8 cellular contexts compared by ENCODE assay signal in the genomic region with DNA sequence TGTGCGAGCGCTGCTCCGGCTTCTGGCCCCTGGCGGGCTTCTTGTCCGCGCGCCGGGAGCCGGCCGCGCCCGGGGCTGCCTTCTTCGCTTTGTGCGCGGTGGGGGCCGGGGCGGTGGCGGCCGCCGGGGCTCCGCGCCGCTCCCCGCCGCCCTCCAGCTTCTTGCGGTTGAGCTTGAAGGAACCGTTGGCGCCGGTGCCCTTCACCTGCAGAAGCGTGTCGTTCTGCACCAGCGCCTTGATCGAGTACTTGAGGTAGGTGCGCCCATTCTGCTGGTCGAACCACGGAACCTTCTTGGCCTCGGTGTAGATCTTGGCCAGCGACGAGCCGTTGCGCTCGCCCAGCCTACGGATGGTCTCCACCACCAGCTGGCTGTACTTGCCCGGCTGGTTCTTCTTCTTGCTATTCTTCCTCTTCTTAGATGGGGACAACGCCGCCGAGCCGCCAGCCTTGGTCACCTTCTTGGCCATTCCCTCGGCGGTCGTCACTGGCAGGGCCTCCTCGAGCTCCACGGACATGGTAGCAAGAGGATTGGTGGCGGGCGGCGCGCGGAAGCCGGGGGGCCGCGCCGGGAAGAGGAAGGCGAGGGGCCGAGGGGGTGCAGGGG. TPM values are rescaled to one million over a fixed set of nuclear protein-coding genes. Genes with fewer than 3 reads are reported as not detected.
DNase-seq lines count a peak whose midpoint lies in the region; ATAC-seq and TF ChIP-seq lines count a peak whose summit lies in the region.

No MANE protein-coding gene starts in this region.

- TF ChIP-seq POLR2A in testis (IDR thresholded peaks at IDR 0.05), result no peak

- H3K4me1 Mint-ChIP-seq in CD8-positive, alpha-beta T cell (ENCODE audit: low read depth), result peaks cover 25% of the 10 kb centered on the region
- peaks cover 24% of the 10 kb centered on the region for H3K4me1 Mint-ChIP-seq in activated B cell treated with CpG ODN at 0.5 μM for 24 hours

- H3K27me3 Mint-ChIP-seq in CD8-positive, alpha-beta T cell (ENCODE audit: low read depth), result no peaks in the 10 kb centered on the region
- peaks cover 17% of the 10 kb centered on the region for H3K27me3 Mint-ChIP-seq in activated B cell treated with CpG ODN at 0.5 μM for 24 hours

- H3K27ac Mint-ChIP-seq in CD8-positive, alpha-beta T cell, result peak overlapping the region; percentile 91
- H3K27ac Mint-ChIP-seq in activated B cell treated with CpG ODN at 0.5 μM for 24 hours, result peak overlapping the region; percentile 71

- H3K36me3 Mint-ChIP-seq in CD8-positive, alpha-beta T cell, result peaks cover 4% of the 10 kb centered on the region
- H3K36me3 Mint-ChIP-seq in activated B cell treated with CpG ODN at 0.5 μM for 24 hours (ENCODE audit: low read depth), result no peaks in the 10 kb centered on the region

- H3K36me3 ChIP-seq in CD8-positive, alpha-beta T cell (ENCODE audit: insufficient read depth, low read length), result no peaks in the 10 kb centered on the region
- no peaks in the 10 kb centered on the region for H3K36me3 ChIP-seq in ectodermal cell (ENCODE audit: control insufficient read depth, insufficient read depth, low read length)
- H3K36me3 ChIP-seq in mesodermal cell (ENCODE audit: control insufficient read depth, insufficient read depth, low read length), result peaks cover 21% of the 10 kb centered on the region
- no peaks in the 10 kb centered on the region for H3K36me3 ChIP-seq in testis (ENCODE audit: low read depth, missing control alignments)

- peak overlapping the region; percentile 95 for H3K4me3 Mint-ChIP-seq in CD8-positive, alpha-beta T cell
- peak overlapping the region; percentile 92 for H3K4me3 Mint-ChIP-seq in activated B cell treated with CpG ODN at 0.5 μM for 24 hours

- H3K27ac ChIP-seq in CD8-positive, alpha-beta T cell (ENCODE audit: low read depth, low read length), result peak overlapping the region; percentile 74
- H3K27ac ChIP-seq in ectodermal cell (ENCODE audit: insufficient read depth, low read depth, low read length, poor library complexity, severe bottlenecking), result peak overlapping the region; percentile 68
- H3K27ac ChIP-seq in mesodermal cell (ENCODE audit: low read depth, low read length, severe bottlenecking), result peak overlapping the region; percentile 85
- H3K27ac ChIP-seq in testis, result peak overlapping the region; percentile 89 to 91

- POLR2A ChIA-PET in CD8-positive, alpha-beta T cell (lab: Charles Lee), result interaction anchor here (0.6 to 4.7 kb wide), 21 partner anchors 8 to 664 kb away, joined by 3 to 49 read pairs (median 8); partner anchors contain the start of genes COPG1, HMCES, IFT122 and ISY1
- POLR2A ChIA-PET in activated B cell treated with CpG ODN at 0.5 μM for 24 hours (lab: Charles Lee), result interaction anchor here (0.6 to 5.1 kb wide), 24 partner anchors 10 to 436 kb away, joined by 3 to 172 read pairs (median 8); partner anchors contain the start of genes ACAD9, CNBP, COPG1 and HMCES

- peaks cover 16% of the 10 kb centered on the region for H3K4me1 ChIP-seq in CD8-positive, alpha-beta T cell (ENCODE audit: insufficient read depth, low read length)
- peaks cover 13% of the 10 kb centered on the region for H3K4me1 ChIP-seq in ectodermal cell (ENCODE audit: control insufficient read depth, insufficient read depth, low read length)
- H3K4me1 ChIP-seq in mesodermal cell (ENCODE audit: control insufficient read depth, insufficient read depth, low read length, poor library complexity, severe bottlenecking), result peaks cover 5% of the 10 kb centered on the region
- peaks cover 21% of the 10 kb centered on the region for H3K4me1 ChIP-seq in testis

- H3K4me3 ChIP-seq in CD8-positive, alpha-beta T cell (ENCODE audit: low read depth, low read length), result peak overlapping the region; percentile 86
- H3K4me3 ChIP-seq in ectodermal cell (ENCODE audit: insufficient read depth, low read depth, low read length) (peak overlapping the region; percentile 77), mesodermal cell (ENCODE audit: extremely low read depth, insufficient read depth, low read length, poor library complexity, severe bottlenecking) (peak overlapping the region; percentile 79), testis (peak overlapping the region; percentile 68 to 93)

- intact Hi-C loops in CD8-positive, alpha-beta T cell (cut with DNase I, micrococcal nuclease), result loop anchor here (5.0 to 10.0 kb wide), 6 partner anchors 82 to 799 kb away; partner anchors contain the start of genes ACAD9 (in 1 of the 2), RAB43 (in 1 of the 2), RPN1 (in 1 of the 2) and TMCC1 (in 1 of the 2)
- intact Hi-C loops in activated B cell treated with CpG ODN at 0.5 μM for 24 hours (cut with micrococcal nuclease), result loop anchor here (1.0 to 5.0 kb wide), 5 partner anchors 9 to 263 kb away; partner anchors contain the start of genes CNBP and RAB43
- intact Hi-C loops in testis (cut with DNase I; ENCODE audit: low total_unique reads), result loop anchor here (5.0 kb wide), 1 partner anchor 38 kb away; the partner anchor contains the start of gene HMCES

- CTCF ChIA-PET in CD8-positive, alpha-beta T cell (lab: Charles Lee), result interaction anchor here (0.9 to 2.1 kb wide), 10 partner anchors 10 to 345 kb away, joined by 3 to 13 read pairs (median 4); no protein-coding TSS in a partner anchor
- CTCF ChIA-PET in activated B cell treated with CpG ODN at 0.5 μM for 24 hours (lab: Charles Lee), result interaction anchor here (0.8 to 2.9 kb wide), 14 partner anchors 8 to 345 kb away, joined by 3 to 38 read pairs (median 12); partner anchors contain the start of genes COPG1 and HMCES

- no peaks in the 10 kb centered on the region for H3K9me3 ChIP-seq in CD8-positive, alpha-beta T cell (ENCODE audit: low read length)
- H3K9me3 ChIP-seq in ectodermal cell (ENCODE audit: control insufficient read depth, low read length), result no peaks in the 10 kb centered on the region
- H3K9me3 ChIP-seq in mesodermal cell (ENCODE audit: control insufficient read depth, low read length), result no peaks in the 10 kb centered on the region
- H3K9me3 ChIP-seq in testis, result no peaks in the 10 kb centered on the region

- ATAC-seq in CD8-positive, alpha-beta T cell, result peak; percentile 19
- peak; percentile 2 for ATAC-seq in HG02798 (IDR thresholded peaks at IDR 0.05; ENCODE audit: poor library complexity, unreplicated experiment)
- peak; percentile 23 for ATAC-seq in activated B cell treated with CpG ODN at 0.5 μM for 24 hours (ENCODE audit: low read depth)
- ATAC-seq in HG02588 (IDR thresholded peaks at IDR 0.05; ENCODE audit: unreplicated experiment), result no peak

- 0% methylated on average over 64 of the region's 64 CpGs for WGBS in ectodermal cell, 2 experiments
- 0 to 1% methylated on average over 43 to 49 of the region's 64 CpGs for WGBS in mesodermal cell (ENCODE audit: insufficient coverage in 2 of 2), 2 experiments
- 0 to 1% methylated on average over 16 to 40 of the region's 64 CpGs for WGBS in testis, 2 donors

- peak in 6 of 7 experiments; percentile 12 to 70 (median 36) for DNase-seq in CD8-positive, alpha-beta T cell
- DNase-seq in activated B cell treated with CpG ODN at 0.5 μM for 24 hours (peak; percentile 47), testis (peak; percentile 38), epidermal melanocyte (ENCODE audit: insufficient read length, low spot score) (no peak)

- no peaks in the 10 kb centered on the region for H3K27me3 ChIP-seq in CD8-positive, alpha-beta T cell (ENCODE audit: insufficient read depth, low read length)
- no peaks in the 10 kb centered on the region for H3K27me3 ChIP-seq in ectodermal cell (ENCODE audit: control insufficient read depth, insufficient read depth, low read length, poor library complexity, severe bottlenecking)
- H3K27me3 ChIP-seq in testis, result no peaks in the 10 kb centered on the region

- no peaks in the 10 kb centered on the region for H3K9me3 Mint-ChIP-seq in CD8-positive, alpha-beta T cell
- no peaks in the 10 kb centered on the region for H3K9me3 Mint-ChIP-seq in activated B cell treated with CpG ODN at 0.5 μM for 24 hours

- TF ChIP-seq CTCF in CD8-positive, alpha-beta T cell (IDR thresholded peaks at IDR 0.05), result no peak
- TF ChIP-seq CTCF in activated B cell treated with CpG ODN at 0.5 μM for 24 hours (IDR thresholded peaks at IDR 0.05) (no peak), testis (IDR thresholded peaks at IDR 0.05) (no peak)

RNA-seq across cellular contexts. Expression of gene HMCES, which starts 36.8 kb away (rescaled TPM):
- total RNA-seq in CD8-positive, alpha-beta T cell, result 10 to 100 TPM; 69.5 to 78.7 TPM
- total RNA-seq in activated B cell treated with CpG ODN at 0.5 μM for 24 hours (31.7 and 37.2 TPM in 2 replicates), testis (10 to 100 TPM; 37.8 to 41.6 TPM)
- polyA plus RNA-seq in ectodermal cell (2013, experiment 1 of 4), result 39.7 TPM
- polyA plus RNA-seq in ectodermal cell (2013, experiment 2 of 4), result 42.8 TPM
- 33.1 TPM for polyA plus RNA-seq in ectodermal cell (2013, experiment 3 of 4)
- polyA plus RNA-seq in ectodermal cell (2013, experiment 4 of 4), result 33.8 TPM
- polyA plus RNA-seq in mesodermal cell (2013, experiment 1 of 2), result 42.3 TPM
- 39.6 TPM for polyA plus RNA-seq in mesodermal cell (2013, experiment 2 of 2)
- 81.5 TPM for polyA plus RNA-seq in testis (ENCODE audit: insufficient read depth, low read depth, low replicate concordance)
